ENCODE assay signal across 25 cellular contexts in the genomic region with DNA sequence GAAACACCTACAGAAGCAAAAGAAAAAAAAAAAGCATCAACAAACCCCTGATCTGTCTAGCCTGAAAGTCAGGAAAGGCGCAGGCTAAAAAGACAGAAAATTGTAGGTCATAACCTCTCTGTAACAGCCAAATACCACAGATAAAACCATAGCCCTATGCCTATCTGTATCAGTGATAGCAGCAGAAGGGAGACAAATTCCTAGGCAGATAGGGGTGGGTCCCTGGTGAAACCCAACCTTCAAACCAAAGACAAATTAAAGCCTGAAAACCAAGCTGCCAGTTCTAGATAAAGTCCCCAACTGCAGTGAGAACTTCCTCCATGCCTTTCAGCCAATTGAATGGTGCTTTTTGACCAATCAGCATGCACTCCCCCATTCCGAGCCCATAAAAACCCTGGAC.
"Had no signal": no experiment of that assay in that cellular context is flagged by ENCODE, and none has a peak within 500 bp of the region (broad histone marks: within the 10 kb centered on the region; RNA-seq: fewer than 3 reads in every experiment).

No MANE protein-coding gene starts in this region.

- DNase-seq: activated B cell treated with CpG ODN at 0.5 μM for 24 hours; activated effector memory CD4-positive, alpha-beta T cell treated with Interleukin-2 at 50 U/mL for 16 hours; activated naive CD4-positive, alpha-beta T cell treated with Interleukin-2 at 50 U/mL for 16 hours; anterior cingulate cortex; dermis blood vessel endothelial cell; effector CD4-positive, alpha-beta T cell; gastrocnemius medialis; glutamatergic neuron; islet precursor cell; left ventricle myocardium inferior; right lobe of liver; stimulated activated CD4-positive, alpha-beta T cell treated with anti-CD3 and anti-CD28 coated beads, Interleukin-12 subunit alpha, Interleukin-12 subunit beta, amount 100 ng/mL, for 4 hours; stimulated activated CD4-positive, alpha-beta T cell treated with anti-CD3 and anti-CD28 coated beads, Interleukin-4, amount 100 ng/mL, for 24 hours; T-helper 17 cell; T1000; trophoblast cell; uterus had no signal

- H3K27me3 Mint-ChIP-seq: activated B cell treated with CpG ODN at 0.5 μM for 24 hours; activated naive CD8-positive, alpha-beta T cell; stimulated activated naive CD8-positive, alpha-beta T cell treated with anti-CD3 and anti-CD28 coated beads, Interleukin-15, Interleukin-2, amounts not matched to agents 100 ng/mL and 50 ng/mL, for 24 hours; T-helper 17 cell had no signal

- H3K4me3 ChIP-seq: gastrocnemius medialis, left ventricle myocardium inferior, lung, right lobe of liver, thoracic aorta, uterus had no signal

- H3K36me3 Mint-ChIP-seq: stimulated activated effector memory CD8-positive, alpha-beta T cell treated with anti-CD3 and anti-CD28 coated beads, Interleukin-12 subunit alpha, Interleukin-12 subunit beta, amount 100 ng/mL, for 72 hours had no signal

- H3K27ac Mint-ChIP-seq: activated B cell treated with CpG ODN at 0.5 μM for 24 hours; activated naive CD8-positive, alpha-beta T cell; nephron; stimulated activated effector memory CD8-positive, alpha-beta T cell treated with anti-CD3 and anti-CD28 coated beads, Interleukin-12 subunit alpha, Interleukin-12 subunit beta, amount 100 ng/mL, for 72 hours; stimulated activated naive CD8-positive, alpha-beta T cell treated with anti-CD3 and anti-CD28 coated beads, Interleukin-15, Interleukin-2, amounts not matched to agents 100 ng/mL and 50 ng/mL, for 24 hours; T-helper 17 cell had no signal

- H3K27me3 ChIP-seq: gastrocnemius medialis, neutrophil, right lobe of liver, uterus had no signal

- H3K4me1 Mint-ChIP-seq: activated B cell treated with CpG ODN at 0.5 μM for 24 hours; stimulated activated effector memory CD8-positive, alpha-beta T cell treated with anti-CD3 and anti-CD28 coated beads, Interleukin-12 subunit alpha, Interleukin-12 subunit beta, amount 100 ng/mL, for 72 hours had no signal

- H3K27ac ChIP-seq: gastrocnemius medialis, left ventricle myocardium inferior, neutrophil, right lobe of liver, thoracic aorta, uterus had no signal

- H3K9me3 Mint-ChIP-seq: stimulated activated effector memory CD8-positive, alpha-beta T cell treated with anti-CD3 and anti-CD28 coated beads, Interleukin-12 subunit alpha, Interleukin-12 subunit beta, amount 100 ng/mL, for 72 hours; stimulated activated naive CD8-positive, alpha-beta T cell treated with anti-CD3 and anti-CD28 coated beads, Interleukin-15, Interleukin-2, amounts not matched to agents 100 ng/mL and 50 ng/mL, for 24 hours had no signal

- H3K4me3 Mint-ChIP-seq: activated B cell treated with CpG ODN at 0.5 μM for 24 hours; activated naive CD8-positive, alpha-beta T cell; nephron; stimulated activated effector memory CD8-positive, alpha-beta T cell treated with anti-CD3 and anti-CD28 coated beads, Interleukin-12 subunit alpha, Interleukin-12 subunit beta, amount 100 ng/mL, for 72 hours; stimulated activated naive CD8-positive, alpha-beta T cell treated with anti-CD3 and anti-CD28 coated beads, Interleukin-15, Interleukin-2, amounts not matched to agents 100 ng/mL and 50 ng/mL, for 24 hours; T-helper 17 cell had no signal

- H3K9me3 ChIP-seq: gastrocnemius medialis, right lobe of liver, thoracic aorta, uterus had no signal

- H3K4me1 ChIP-seq: gastrocnemius medialis, right lobe of liver, uterus had no signal

- FAIRE-seq: colon had no signal

- H3K36me3 ChIP-seq: gastrocnemius medialis, left ventricle myocardium inferior, neutrophil, right lobe of liver, thoracic aorta, uterus had no signal
